15 cellular contexts compared by ENCODE assay signal in genomic region chr12:49557917-49558215, GRCh38. TPM values are rescaled to one million over a fixed set of nuclear protein-coding genes. Genes with fewer than 3 reads are reported as not detected.
DNase-seq lines count a peak whose midpoint lies in the region; ATAC-seq, FAIRE-seq and TF ChIP-seq lines count a peak whose summit lies in the region.
"Had no signal": no experiment of that assay in that cellular context is flagged by ENCODE, and none has a peak within 500 bp of the region (broad histone marks: within the 10 kb centered on the region; RNA-seq: fewer than 3 reads in every experiment).

No MANE protein-coding gene starts in this region.

- CTCF ChIA-PET in GM12878 (lab: Yijun Ruan, JAX) (interaction anchor here (1.1 kb wide), 1 partner anchor 199 kb away, joined by 7 read pairs; no protein-coding TSS in a partner anchor), HepG2 (lab: Yijun Ruan, JAX; ENCODE audit: low intra/inter-chr PET ratio, low total read pairs) (no interaction called here)

- no peak for FAIRE-seq in GM12878 (lab: Jason Lieb, UNC)
- FAIRE-seq in HepG2 (lab: Jason Lieb, UNC), result no peak
- FAIRE-seq: A204.1, islet of Langerhans had no signal

- no peaks in the 10 kb centered on the region for H3K27me3 ChIP-seq in GM12878 (replicated peaks in 1 of 2; ENCODE audit: control insufficient read depth in 2 of 2, insufficient read depth in 2 of 2, low read length in 1 of 2)
- no peaks in the 10 kb centered on the region for H3K27me3 ChIP-seq in HepG2 (ENCODE audit: control insufficient read depth in 1 of 2, insufficient read depth in 2 of 2, low read length in 2 of 2)

- TF ChIP-seq POLR2A in GM12878 (IDR thresholded peaks at IDR 0.05; ENCODE audit: low read depth, low read length) (no peak), HepG2 (IDR thresholded peaks at IDR 0.05; ENCODE audit: insufficient read depth in 1 of 2, low read depth in 2 of 2, low read length in 2 of 2) (no peak)

- ATAC-seq in GM12878 (no peak), HepG2 (peak; percentile 13), HG03135 (IDR thresholded peaks at IDR 0.05; ENCODE audit: unreplicated experiment) (no peak)
- ATAC-seq: activated CD8-positive, alpha-beta memory T cell treated with anti-CD3 and anti-CD28 coated beads, Interleukin-2, amount 10 ng/mL, durations not matched to agents 7 days and 5 days; natural killer cell had no signal

- POLR2A ChIA-PET in GM12878 (lab: Charles Lee) (no interaction called here), HepG2 (lab: Yijun Ruan, JAX) (no interaction called here)

- H3K4me3 ChIP-seq in GM12878 (no peak overlapping the region), HepG2 (replicated peaks in 1 of 3; ENCODE audit: insufficient read depth in 1 of 3, low read depth in 2 of 3, low read length in 3 of 3) (no peak overlapping the region)
- H3K4me3 ChIP-seq: thoracic aorta had no signal

- H3K79me2 ChIP-seq in GM12878 (ENCODE audit: control insufficient read depth, insufficient read depth, low read length) (no peaks in the 10 kb centered on the region), HepG2 (ENCODE audit: insufficient read depth, low read length) (no peaks in the 10 kb centered on the region)

- H4K20me1 ChIP-seq in GM12878 (ENCODE audit: control insufficient read depth, insufficient read depth) (no peaks in the 10 kb centered on the region), HepG2 (ENCODE audit: insufficient read depth, low read length) (no peaks in the 10 kb centered on the region)

- TF ChIP-seq CTCF in GM12878 (IDR thresholded peaks at IDR 0.05 in 2 of 3, conservative IDR thresholded peaks at IDR 0.05 in 1 of 3; ENCODE audit: control insufficient read depth in 2 of 3, extremely low read depth in 1 of 3, insufficient read depth in 1 of 3, low read depth in 3 of 3, low read length in 3 of 3) (peak in 2 of 3 experiments; percentile 11 to 17; a peak in 1 of 6 replicates), HepG2 (CRISPR knock-in tag; IDR thresholded peaks at IDR 0.05) (peak; percentile 58)

- BruUV-seq in GM12878 (replicated peaks; lab: Mats Ljungman, UMichigan) (no TSS peak), HepG2 (replicated peaks; lab: Mats Ljungman, UMichigan) (no TSS peak)

- SMC1A ChIA-PET in GM12878 (lab: Charles Lee; ENCODE audit: uncharacterized antibody, unreplicated experiment), result no interaction called here

- intact Hi-C loops in GM12878 (cut with micrococcal nuclease; ENCODE audit: unreplicated experiment), result no loop called here
- intact Hi-C loops in HepG2 (cut with micrococcal nuclease; ENCODE audit: unreplicated experiment), result no loop called here

- peaks cover 16 to 23% of the 10 kb centered on the region in 2 experiments for H3K36me3 ChIP-seq in GM12878 (ENCODE audit: control insufficient read depth in 2 of 2, insufficient read depth in 2 of 2, low read length in 1 of 2)
- H3K36me3 ChIP-seq in HepG2 (replicated peaks in 1 of 2; ENCODE audit: control insufficient read depth in 1 of 2, insufficient read depth in 2 of 2, low read length in 2 of 2), result peaks cover 24 to 45% of the 10 kb centered on the region in 2 experiments

- RAD21 ChIA-PET in GM12878 (lab: Charles Lee; ENCODE audit: unreplicated experiment), result no interaction called here

- in situ Hi-C loops in GM12878 (cut with MboI) (no loop called here), HepG2 (cut with HindIII; ENCODE audit: extremely low pct_ligation_motif_present, low pct_unique_long_range_greater_than_20kb) (no loop called here)

- H3K9me3 ChIP-seq in GM12878 (replicated peaks; ENCODE audit: control insufficient read depth, insufficient read depth, low read length) (no peaks in the 10 kb centered on the region), HepG2 (ENCODE audit: low read length) (no peaks in the 10 kb centered on the region)
- H3K9me3 ChIP-seq: thoracic aorta had no signal

- no peak for TF ChIP-seq RAD21 in GM12878 (IDR thresholded peaks at IDR 0.05; ENCODE audit: insufficient read depth, low read depth, low read length)
- no peak for TF ChIP-seq RAD21 in HepG2 (CRISPR knock-in tag; IDR thresholded peaks at IDR 0.05)

- H3K9ac ChIP-seq in GM12878 (ENCODE audit: control insufficient read depth, insufficient read depth, low read length) (no peak overlapping the region), HepG2 (ENCODE audit: insufficient read depth, low read depth, low read length) (no peak overlapping the region)

- no peak overlapping the region for H3K4me2 ChIP-seq in GM12878 (ENCODE audit: control insufficient read depth, insufficient read depth)
- H3K4me2 ChIP-seq in HepG2 (ENCODE audit: low read depth, low read length), result no peak overlapping the region

- no peak overlapping the region for H3K27ac ChIP-seq in GM12878 (ENCODE audit: control insufficient read depth, insufficient read depth)
- H3K27ac ChIP-seq in HepG2 (ENCODE audit: extremely low read length, insufficient read depth, low read length), result no peak overlapping the region
- H3K27ac ChIP-seq: thoracic aorta had no signal

- H2AFZ ChIP-seq in GM12878 (ENCODE audit: control insufficient read depth, low read depth, low read length) (no peak overlapping the region), HepG2 (ENCODE audit: low read length) (no peak overlapping the region)

- H3K4me1 ChIP-seq in GM12878 (ENCODE audit: control insufficient read depth, insufficient read depth, low read length) (no peaks in the 10 kb centered on the region), HepG2 (ENCODE audit: insufficient read depth, low read length) (peaks cover 17% of the 10 kb centered on the region)

- DNase-seq in DMS 273 (lab: John Stamatoyannopoulos, UW; ENCODE audit: unreplicated experiment) (peak; percentile 68), DMS 273 treated with DMSO at 0.1 percent for 48 hours (lab: John Stamatoyannopoulos, UW) (no peak), HT-29 (ENCODE audit: low spot score) (peak; percentile 15), GM12878 (ENCODE audit: low read depth, low spot score) (no peak), HepG2 (ENCODE audit: low spot score) (no peak), NCI-H2107 (lab: John Stamatoyannopoulos, UW) (no peak), germinal center (ENCODE audit: low spot score) (no peak)
- DNase-seq: activated CD8-positive, alpha-beta memory T cell treated with anti-CD3 and anti-CD28 coated beads, Interleukin-2, amount 10 ng/mL, durations not matched to agents 7 days and 5 days; activated naive CD4-positive, alpha-beta T cell treated with anti-CD3 and anti-CD28 coated beads, Interleukin-2, amount 50 U/mL, for 16 hours; EL; natural killer cell had no signal

- WGBS in GM12878 (ENCODE audit: insufficient coverage, insufficient replicate concordance, low lambda C conversion rate, missing lambda C conversion rate), result 86% methylated on average over 7 of the region's 7 CpGs
- 82% methylated on average over 2 of the region's 7 CpGs for WGBS in HepG2 (ENCODE audit: low lambda C conversion rate)

- TF ChIP-seq EP300 in GM12878 (IDR thresholded peaks at IDR 0.05; ENCODE audit: borderline replicate concordance in 1 of 2, control insufficient read depth in 1 of 2, low read depth in 2 of 2, low read length in 2 of 2) (no peak), HepG2 (IDR thresholded peaks at IDR 0.05; ENCODE audit: low read depth in 2 of 2, low read length in 2 of 2) (no peak), HepG2 (CRISPR knock-in tag; IDR thresholded peaks at IDR 0.05; ENCODE audit: borderline replicate concordance) (no peak)

RNA-seq across cellular contexts. Expression of gene MCRS1, which starts 10.1 kb away (rescaled TPM):
- total RNA-seq in HT-29 (2014; rRNA removed; shearing (Covaris generic)), result 124 and 130 TPM in 2 replicates
- 43.5 and 50.3 TPM in 2 replicates for total RNA-seq in GM12878 (2013; cell fraction: nucleolus; rRNA removed)
- total RNA-seq in GM12878 (2014; rRNA removed) (59.2 and 62.7 TPM in 2 replicates), GM12878 (2014; rRNA removed; fragmentation: Illumina TruSeq; extraction: Trizol) (45.3 and 49.5 TPM in 2 replicates), GM12878 (2021) (63.0 and 67.9 TPM in 2 replicates), HepG2 (2016; rRNA removed; fragmentation: Illumina TruSeq; extraction: Trizol) (66.3 and 76.8 TPM in 2 replicates)
- 22.4 TPM for polyA plus RNA-seq in GM12878 (2011; ENCODE audit: low read depth)
- polyA plus RNA-seq in GM12878 (2011; rRNA removed) (26.1 and 44.8 TPM in 2 replicates), GM12878 (2014; fragmentation: Illumina TruSeq; extraction: Trizol) (17.2 and 46.9 TPM in 2 replicates), GM12878 (2014; fragmentation: Nextera tagmentation; extraction: Ambion mirVana) (10 to 100 TPM; 34.3 to 52.4 TPM), GM12878 (2014; rRNA removed) (76.7 and 78.4 TPM in 2 replicates), GM12878 (2016; fragmentation: Nextera tagmentation; extraction: Ambion mirVana) (10 to 100 TPM; 75.2 to 82.8 TPM), HepG2 (2011; rRNA removed) (51.0 and 51.1 TPM in 2 replicates)
- 64.1 and 90.2 TPM in 2 replicates for polyA plus RNA-seq in GM12878 (2011; cell fraction: cytosol; rRNA removed)
- polyA plus RNA-seq in GM12878 (2011; cell fraction: nucleus; rRNA removed), result 176 and 191 TPM in 2 replicates
- 33.5 and 39.6 TPM in 2 replicates for polyA plus RNA-seq in GM12878 (2012)
- 41.4 and 60.1 TPM in 2 replicates for polyA minus RNA-seq in GM12878 (2011; rRNA and poly(A)+ RNA removed)
- polyA minus RNA-seq in GM12878 (2011; cell fraction: cytosol; rRNA and poly(A)+ RNA removed), result 14.2 and 18.6 TPM in 2 replicates
- 25.0 and 43.7 TPM in 2 replicates for polyA minus RNA-seq in GM12878 (2011; cell fraction: nucleus; rRNA and poly(A)+ RNA removed)
- 32.9 and 37.0 TPM in 2 replicates for total RNA-seq in HepG2 (2016; cell fraction: cytosol; rRNA removed; fragmentation: Illumina TruSeq; extraction: Trizol; ENCODE audit: low read depth)
- 64.5 and 67.8 TPM in 2 replicates for total RNA-seq in HepG2 (2016; cell fraction: insoluble cytoplasmic fraction; rRNA removed; fragmentation: Illumina TruSeq; extraction: Trizol)
- total RNA-seq in HepG2 (2016; cell fraction: membrane; rRNA removed; fragmentation: Illumina TruSeq; extraction: Trizol), result 57.5 and 79.5 TPM in 2 replicates
- 53.8 and 61.6 TPM in 2 replicates for total RNA-seq in HepG2 (2016; cell fraction: nucleus; rRNA removed; fragmentation: Illumina TruSeq; extraction: Trizol)
- polyA plus RNA-seq in HepG2 (2011; cell fraction: cytosol; rRNA removed), result 42.1 and 59.2 TPM in 2 replicates
- polyA plus RNA-seq in HepG2 (2011; cell fraction: nucleus; rRNA removed), result 183 and 211 TPM in 2 replicates
- polyA plus RNA-seq in HepG2 (2012), result 23.8 and 25.1 TPM in 2 replicates
- polyA plus RNA-seq in HepG2 (2016; cell fraction: cytosol; fragmentation: Illumina TruSeq; extraction: Trizol; ENCODE audit: low read depth), result 23.7 and 32.2 TPM in 2 replicates
- polyA plus RNA-seq in HepG2 (2016; cell fraction: insoluble cytoplasmic fraction; fragmentation: Illumina TruSeq; extraction: Trizol; ENCODE audit: low read depth), result 64.6 and 74.5 TPM in 2 replicates
- 48.0 and 61.2 TPM in 2 replicates for polyA plus RNA-seq in HepG2 (2016; cell fraction: membrane; fragmentation: Illumina TruSeq; extraction: Trizol; ENCODE audit: low read depth)
- 102 and 107 TPM in 2 replicates for polyA plus RNA-seq in HepG2 (2016; cell fraction: nucleus; fragmentation: Illumina TruSeq; extraction: Trizol; ENCODE audit: insufficient read depth, low read depth)
- polyA minus RNA-seq in HepG2 (2011; rRNA and poly(A)+ RNA removed; ENCODE audit: low replicate concordance), result 111 and 194 TPM in 2 replicates
- polyA minus RNA-seq in HepG2 (2011; cell fraction: cytosol; rRNA and poly(A)+ RNA removed), result 18.1 and 20.3 TPM in 2 replicates
- 29.8 and 41.8 TPM in 2 replicates for polyA minus RNA-seq in HepG2 (2011; cell fraction: nucleus; rRNA and poly(A)+ RNA removed)

RNA-seq across cellular contexts. Expression of gene KCNH3, which starts 19.0 kb away (rescaled TPM):
- 0.36 TPM in 1 of 2 replicates, not detected in the other for total RNA-seq in HT-29 (2014; rRNA removed; shearing (Covaris generic))
- total RNA-seq in GM12878 (2013; cell fraction: nucleolus; rRNA removed), result 0.20 and 0.27 TPM in 2 replicates
- total RNA-seq in GM12878 (2014; rRNA removed) (0.11 and 0.45 TPM in 2 replicates), GM12878 (2014; rRNA removed; fragmentation: Illumina TruSeq; extraction: Trizol) (0.05 TPM in 1 of 2 replicates, not detected in the other), GM12878 (2021) (0.08 and 0.29 TPM in 2 replicates), HepG2 (2016; rRNA removed; fragmentation: Illumina TruSeq; extraction: Trizol) (0.07 and 0.13 TPM in 2 replicates)
- 0.09 TPM for polyA plus RNA-seq in GM12878 (2011; ENCODE audit: low read depth)
- polyA plus RNA-seq in GM12878 (2011; rRNA removed) (0.03 TPM in 1 of 2 replicates, not detected in the other), GM12878 (2014; fragmentation: Illumina TruSeq; extraction: Trizol) (0.04 TPM in 1 of 2 replicates, not detected in the other), GM12878 (2014; fragmentation: Nextera tagmentation; extraction: Ambion mirVana) (not detected), GM12878 (2014; rRNA removed) (0.26 and 0.49 TPM in 2 replicates), GM12878 (2016; fragmentation: Nextera tagmentation; extraction: Ambion mirVana) (not detected), HepG2 (2011; rRNA removed) (0.01 and 0.03 TPM in 2 replicates)
- polyA plus RNA-seq in GM12878 (2011; cell fraction: cytosol; rRNA removed), result 0.06 and 0.07 TPM in 2 replicates
- polyA plus RNA-seq in GM12878 (2011; cell fraction: nucleus; rRNA removed), result 0.19 and 0.25 TPM in 2 replicates
- polyA plus RNA-seq in GM12878 (2012), result 0.32 and 0.77 TPM in 2 replicates
- polyA minus RNA-seq in GM12878 (2011; rRNA and poly(A)+ RNA removed), result not detected in 2 replicates
- not detected in 2 replicates for polyA minus RNA-seq in GM12878 (2011; cell fraction: cytosol; rRNA and poly(A)+ RNA removed)
- not detected in 2 replicates for polyA minus RNA-seq in GM12878 (2011; cell fraction: nucleus; rRNA and poly(A)+ RNA removed)
- not detected in 2 replicates for total RNA-seq in HepG2 (2016; cell fraction: cytosol; rRNA removed; fragmentation: Illumina TruSeq; extraction: Trizol; ENCODE audit: low read depth)
- 0.06 and 0.09 TPM in 2 replicates for total RNA-seq in HepG2 (2016; cell fraction: insoluble cytoplasmic fraction; rRNA removed; fragmentation: Illumina TruSeq; extraction: Trizol)
- not detected in 2 replicates for total RNA-seq in HepG2 (2016; cell fraction: membrane; rRNA removed; fragmentation: Illumina TruSeq; extraction: Trizol)
- not detected in 2 replicates for total RNA-seq in HepG2 (2016; cell fraction: nucleus; rRNA removed; fragmentation: Illumina TruSeq; extraction: Trizol)
- 0.04 TPM in 1 of 2 replicates, not detected in the other for polyA plus RNA-seq in HepG2 (2011; cell fraction: cytosol; rRNA removed)
- polyA plus RNA-seq in HepG2 (2011; cell fraction: nucleus; rRNA removed), result 0.05 and 0.23 TPM in 2 replicates
- 0.08 TPM in 1 of 2 replicates, not detected in the other for polyA plus RNA-seq in HepG2 (2012)
- polyA plus RNA-seq in HepG2 (2016; cell fraction: cytosol; fragmentation: Illumina TruSeq; extraction: Trizol; ENCODE audit: low read depth), result not detected in 2 replicates
- not detected in 2 replicates for polyA plus RNA-seq in HepG2 (2016; cell fraction: insoluble cytoplasmic fraction; fragmentation: Illumina TruSeq; extraction: Trizol; ENCODE audit: low read depth)
- 0.32 TPM in 1 of 2 replicates, not detected in the other for polyA plus RNA-seq in HepG2 (2016; cell fraction: membrane; fragmentation: Illumina TruSeq; extraction: Trizol; ENCODE audit: low read depth)
- 0.48 TPM in 1 of 2 replicates, not detected in the other for polyA plus RNA-seq in HepG2 (2016; cell fraction: nucleus; fragmentation: Illumina TruSeq; extraction: Trizol; ENCODE audit: insufficient read depth, low read depth)
- not detected in 2 replicates for polyA minus RNA-seq in HepG2 (2011; rRNA and poly(A)+ RNA removed; ENCODE audit: low replicate concordance)
- polyA minus RNA-seq in HepG2 (2011; cell fraction: cytosol; rRNA and poly(A)+ RNA removed), result not detected in 2 replicates
- not detected in 2 replicates for polyA minus RNA-seq in HepG2 (2011; cell fraction: nucleus; rRNA and poly(A)+ RNA removed)

RNA-seq across cellular contexts. Expression of gene FAM186B, which starts 47.6 kb away (rescaled TPM):
- total RNA-seq in HT-29 (2014; rRNA removed; shearing (Covaris generic)), result 0.03 and 0.23 TPM in 2 replicates
- 0.29 and 0.77 TPM in 2 replicates for total RNA-seq in GM12878 (2013; cell fraction: nucleolus; rRNA removed)
- total RNA-seq in GM12878 (2014; rRNA removed) (0.51 and 0.87 TPM in 2 replicates), GM12878 (2014; rRNA removed; fragmentation: Illumina TruSeq; extraction: Trizol) (0.58 and 0.60 TPM in 2 replicates), GM12878 (2021) (0.48 and 0.69 TPM in 2 replicates), HepG2 (2016; rRNA removed; fragmentation: Illumina TruSeq; extraction: Trizol) (0.17 and 0.20 TPM in 2 replicates)
- 0.34 TPM for polyA plus RNA-seq in GM12878 (2011; ENCODE audit: low read depth)
- polyA plus RNA-seq in GM12878 (2011; rRNA removed) (0.10 and 0.20 TPM in 2 replicates), GM12878 (2014; fragmentation: Illumina TruSeq; extraction: Trizol) (0.46 and 0.51 TPM in 2 replicates), GM12878 (2014; fragmentation: Nextera tagmentation; extraction: Ambion mirVana) (under 1 TPM; 0.13 to 0.42 TPM), GM12878 (2014; rRNA removed) (0.45 and 0.51 TPM in 2 replicates), GM12878 (2016; fragmentation: Nextera tagmentation; extraction: Ambion mirVana) (under 1 TPM; 0.57 to 0.79 TPM), HepG2 (2011; rRNA removed) (0.05 and 0.07 TPM in 2 replicates)
- 0.09 and 0.13 TPM in 2 replicates for polyA plus RNA-seq in GM12878 (2011; cell fraction: cytosol; rRNA removed)
- polyA plus RNA-seq in GM12878 (2011; cell fraction: nucleus; rRNA removed), result 0.63 and 0.72 TPM in 2 replicates
- 0.55 and 1.1 TPM in 2 replicates for polyA plus RNA-seq in GM12878 (2012)
- 0.22 and 0.57 TPM in 2 replicates for polyA minus RNA-seq in GM12878 (2011; rRNA and poly(A)+ RNA removed)
- not detected in 2 replicates for polyA minus RNA-seq in GM12878 (2011; cell fraction: cytosol; rRNA and poly(A)+ RNA removed)
- 0.19 and 0.24 TPM in 2 replicates for polyA minus RNA-seq in GM12878 (2011; cell fraction: nucleus; rRNA and poly(A)+ RNA removed)
- total RNA-seq in HepG2 (2016; cell fraction: cytosol; rRNA removed; fragmentation: Illumina TruSeq; extraction: Trizol; ENCODE audit: low read depth), result not detected in 2 replicates
- total RNA-seq in HepG2 (2016; cell fraction: insoluble cytoplasmic fraction; rRNA removed; fragmentation: Illumina TruSeq; extraction: Trizol), result 0.21 and 0.30 TPM in 2 replicates
- total RNA-seq in HepG2 (2016; cell fraction: membrane; rRNA removed; fragmentation: Illumina TruSeq; extraction: Trizol), result 0.14 and 0.15 TPM in 2 replicates
- 0.16 TPM in 1 of 2 replicates, not detected in the other for total RNA-seq in HepG2 (2016; cell fraction: nucleus; rRNA removed; fragmentation: Illumina TruSeq; extraction: Trizol)
- polyA plus RNA-seq in HepG2 (2011; cell fraction: cytosol; rRNA removed), result 0.03 and 0.12 TPM in 2 replicates
- 0.07 and 0.08 TPM in 2 replicates for polyA plus RNA-seq in HepG2 (2011; cell fraction: nucleus; rRNA removed)
- 0.19 and 0.44 TPM in 2 replicates for polyA plus RNA-seq in HepG2 (2012)
- polyA plus RNA-seq in HepG2 (2016; cell fraction: cytosol; fragmentation: Illumina TruSeq; extraction: Trizol; ENCODE audit: low read depth), result not detected in 2 replicates
- polyA plus RNA-seq in HepG2 (2016; cell fraction: insoluble cytoplasmic fraction; fragmentation: Illumina TruSeq; extraction: Trizol; ENCODE audit: low read depth), result 0.20 and 0.25 TPM in 2 replicates
- 0.14 and 0.23 TPM in 2 replicates for polyA plus RNA-seq in HepG2 (2016; cell fraction: membrane; fragmentation: Illumina TruSeq; extraction: Trizol; ENCODE audit: low read depth)
- polyA plus RNA-seq in HepG2 (2016; cell fraction: nucleus; fragmentation: Illumina TruSeq; extraction: Trizol; ENCODE audit: insufficient read depth, low read depth), result not detected in 2 replicates
- polyA minus RNA-seq in HepG2 (2011; rRNA and poly(A)+ RNA removed; ENCODE audit: low replicate concordance), result 0.22 TPM in 1 of 2 replicates, not detected in the other
- not detected in 2 replicates for polyA minus RNA-seq in HepG2 (2011; cell fraction: cytosol; rRNA and poly(A)+ RNA removed)
- polyA minus RNA-seq in HepG2 (2011; cell fraction: nucleus; rRNA and poly(A)+ RNA removed), result 0.25 TPM in 1 of 2 replicates, not detected in the other
- total RNA-seq: activated CD8-positive, alpha-beta memory T cell treated with anti-CD3 and anti-CD28 coated beads, Interleukin-2, amount 10 ng/mL, durations not matched to agents 7 days and 5 days had no signal

Comparison
In these comparisons a context has a peak if more than half of its experiments do, and no peak if none do; other contexts are left out.
1. DNase-seq: peak in DMS 273 (single experiment) and HT-29 (single experiment); none in DMS 273 treated with DMSO at 0.1 percent for 48 hours (single experiment), GM12878 (single experiment), HepG2 (single experiment), NCI-H2107 (single experiment) and germinal center (single experiment).